In the genomic region with DNA sequence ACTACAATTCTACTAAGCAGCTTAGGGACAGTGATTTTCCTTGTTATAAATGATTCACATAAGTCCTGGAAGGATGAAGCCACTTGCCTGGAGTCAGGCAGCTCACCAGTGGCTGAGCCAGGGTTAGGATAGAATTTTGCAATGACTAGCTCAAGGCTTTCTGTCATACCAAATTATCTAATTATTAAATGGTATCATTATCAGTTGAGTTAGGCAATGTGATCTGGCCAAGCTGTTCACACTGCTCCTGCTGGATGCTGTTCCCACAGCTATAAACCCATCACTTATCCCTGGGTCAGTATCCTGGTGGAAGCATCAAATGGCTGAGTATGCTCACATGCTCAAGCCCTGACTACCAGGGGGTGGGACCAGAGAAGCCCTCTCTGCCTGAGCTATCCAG, we compare ENCODE assay signal across 17 cellular contexts.
DNase-seq lines count a peak whose midpoint lies in the region; ATAC-seq and TF ChIP-seq lines count a peak whose summit lies in the region.
"Had no signal": no experiment of that assay in that cellular context is flagged by ENCODE, and none has a peak within 500 bp of the region (broad histone marks: within the 10 kb centered on the region; RNA-seq: fewer than 3 reads in every experiment).

No MANE protein-coding gene starts in this region.

- H3K4me1 ChIP-seq in left ventricle myocardium inferior (peaks cover 5% of the 10 kb centered on the region), ovary (ENCODE audit: insufficient read depth) (no peaks in the 10 kb centered on the region)
- H3K4me1 ChIP-seq: A549, Caco-2, SJCRH30 had no signal

- H3K9me3 Mint-ChIP-seq in natural killer cell treated with Interleukin-12 subunit alpha and Interleukin-12 subunit beta and Interleukin-15 and Interleukin-18, amount 100 ng/mL, for 72 hours, result no peaks in the 10 kb centered on the region

- intact Hi-C loops in left cardiac atrium (cut with DNase I) (no loop called here), left ventricle myocardium inferior (cut with micrococcal nuclease) (no loop called here), ovary (cut with DNase I) (no loop called here)

- H3K9me3 ChIP-seq in left ventricle myocardium inferior (replicated peaks) (no peaks in the 10 kb centered on the region), ovary (no peaks in the 10 kb centered on the region)
- H3K9me3 ChIP-seq: A549, BLaER1, Caco-2, SJCRH30 had no signal

- no peaks in the 10 kb centered on the region for H3K36me3 Mint-ChIP-seq in natural killer cell treated with Interleukin-12 subunit alpha and Interleukin-12 subunit beta and Interleukin-15 and Interleukin-18, amount 100 ng/mL, for 72 hours
- H3K36me3 Mint-ChIP-seq: CD4-positive, alpha-beta memory T cell had no signal

- H3K4me1 Mint-ChIP-seq in natural killer cell treated with Interleukin-12 subunit alpha and Interleukin-12 subunit beta and Interleukin-15 and Interleukin-18, amount 100 ng/mL, for 72 hours (ENCODE audit: low read depth in 2 of 2), result peaks cover 6 to 15% of the 10 kb centered on the region in 2 donors
- H3K4me1 Mint-ChIP-seq: CD4-positive, alpha-beta memory T cell had no signal

- H3K27ac Mint-ChIP-seq in natural killer cell treated with Interleukin-12 subunit alpha and Interleukin-12 subunit beta and Interleukin-15 and Interleukin-18, amount 100 ng/mL, for 72 hours, result no peak overlapping the region
- H3K27ac Mint-ChIP-seq: CD4-positive, alpha-beta memory T cell had no signal

- no peak for TF ChIP-seq EP300 in ovary (IDR thresholded peaks at IDR 0.05)

- H3K27me3 Mint-ChIP-seq in natural killer cell treated with Interleukin-12 subunit alpha and Interleukin-12 subunit beta and Interleukin-15 and Interleukin-18, amount 100 ng/mL, for 72 hours, result peaks cover 22 to 45% of the 10 kb centered on the region in 2 donors

- no peak for TF ChIP-seq POLR2A in ovary (IDR thresholded peaks at IDR 0.05)

- DNase-seq in left cardiac atrium (no peak), left ventricle myocardium inferior (no peak), NCI-H82 (lab: John Stamatoyannopoulos, UW) (peak; percentile 75), left kidney (ENCODE audit: low read depth, low spot score) (peak; percentile 41), ovary (no peak)
- no peak for DNase-seq in stimulated activated CD4-positive, alpha-beta T cell treated with anti-CD3 and anti-CD28 coated beads, Interleukin-4, amount 100 ng/mL, for 1 hour
- no peak for DNase-seq in natural killer cell treated with Interleukin-12 subunit alpha and Interleukin-12 subunit beta and Interleukin-15 and Interleukin-18, amount 100 ng/mL, for 72 hours (ENCODE audit: low spot score)
- DNase-seq: Caco-2; CD4-positive, alpha-beta memory T cell; Karpas-422; NCI-H1417; NCI-H1694 treated with DMSO at 0.1 percent for 48 hours; NK-92 treated with Interleukin-12 subunit alpha and Interleukin-12 subunit beta, amount 100 ng/mL, for 24 hours; SJCRH30 had no signal

- no peak for TF ChIP-seq CTCF in left ventricle myocardium inferior (IDR thresholded peaks at IDR 0.05; ENCODE audit: borderline replicate concordance)
- TF ChIP-seq CTCF in ovary (IDR thresholded peaks at IDR 0.05), result no peak

- H3K27me3 ChIP-seq in left ventricle myocardium inferior (ENCODE audit: low read depth), result peaks cover 19% of the 10 kb centered on the region
- no peaks in the 10 kb centered on the region for H3K27me3 ChIP-seq in ovary
- H3K27me3 ChIP-seq: BLaER1, SJCRH30 had no signal

- H3K27ac ChIP-seq in left ventricle myocardium inferior (replicated peaks) (no peak overlapping the region), ovary (no peak overlapping the region)
- H3K27ac ChIP-seq: A549, BLaER1, SJCRH30 had no signal

- no peak overlapping the region for H3K4me3 Mint-ChIP-seq in natural killer cell treated with Interleukin-12 subunit alpha and Interleukin-12 subunit beta and Interleukin-15 and Interleukin-18, amount 100 ng/mL, for 72 hours
- H3K4me3 Mint-ChIP-seq: CD4-positive, alpha-beta memory T cell had no signal

- ATAC-seq in left cardiac atrium, result peak; percentile 27 to 42
- no peak for ATAC-seq in natural killer cell treated with Interleukin-12 subunit alpha and Interleukin-12 subunit beta and Interleukin-15 and Interleukin-18, amount 100 ng/mL, for 72 hours
- ATAC-seq: A549, Panc1 had no signal

- H3K4me3 ChIP-seq in left ventricle myocardium inferior (no peak overlapping the region), ovary (no peak overlapping the region)
- H3K4me3 ChIP-seq: A549, BLaER1, SJCRH30 had no signal

- H3K36me3 ChIP-seq in left ventricle myocardium inferior (no peaks in the 10 kb centered on the region), ovary (no peaks in the 10 kb centered on the region)
- H3K36me3 ChIP-seq: BLaER1, SJCRH30 had no signal

Comparison
In these comparisons a context has a peak if more than half of its experiments do, and no peak if none do; other contexts are left out.
1. ATAC-seq: peak in left cardiac atrium (2 of 2); none in natural killer cell treated with Interleukin-12 subunit alpha and Interleukin-12 subunit beta and Interleukin-15 and Interleukin-18, amount 100 ng/mL, for 72 hours (0 of 2).
2. DNase-seq: peak in NCI-H82 (single experiment) and left kidney (single experiment); none in left cardiac atrium (single experiment), left ventricle myocardium inferior (single experiment), stimulated activated CD4-positive, alpha-beta T cell treated with anti-CD3 and anti-CD28 coated beads, Interleukin-4, amount 100 ng/mL, for 1 hour (single experiment), natural killer cell treated with Interleukin-12 subunit alpha and Interleukin-12 subunit beta and Interleukin-15 and Interleukin-18, amount 100 ng/mL, for 72 hours (single experiment) and ovary (0 of 5).